Comparison of ENCODE assay signal across 8 cellular contexts in genomic region chr2:84880395-84880644, GRCh38. TPM values are rescaled to one million over a fixed set of nuclear protein-coding genes. Genes with fewer than 3 reads are reported as not detected.
DNase-seq lines count a peak whose midpoint lies in the region; TF ChIP-seq lines count a peak whose summit lies in the region.

No MANE protein-coding gene starts in this region.

- H3K4me3 ChIP-seq in GM12864 (ENCODE audit: low read depth, low read length) (peak overlapping the region; percentile 55), foreskin fibroblast (ENCODE audit: low read depth in 1 of 2, low read length in 2 of 2) (peak overlapping the region; percentile 58 to 66), rectal smooth muscle tissue (ENCODE audit: low read length) (peak overlapping the region; percentile 78)

- no peak overlapping the region for H3K27ac ChIP-seq in rectal smooth muscle tissue (ENCODE audit: low read depth, low read length)

- peaks cover 9% of the 10 kb centered on the region for H3K4me1 ChIP-seq in rectal smooth muscle tissue (ENCODE audit: control insufficient read depth, insufficient read depth, low read length)

- no peak for TF ChIP-seq CTCF in GM12864 (IDR thresholded peaks at IDR 0.05; ENCODE audit: low read depth, low read length, missing control alignments)
- no peak for TF ChIP-seq CTCF in foreskin fibroblast (IDR thresholded peaks at IDR 0.05; ENCODE audit: low read depth, low read length)
- no peak for TF ChIP-seq CTCF in GM10266 (IDR thresholded peaks at IDR 0.05; ENCODE audit: control insufficient read depth, insufficient read depth, low read depth, missing control alignments)

- DNase-seq in GM12864 (ENCODE audit: low read depth) (no peak), SW480 (ENCODE audit: low spot score) (peak; percentile 22), foreskin fibroblast (no peak), GM10266 (ENCODE audit: extremely low spot score) (no peak), dermis blood vessel endothelial cell (no peak), H4 (ENCODE audit: low spot score) (no peak)
- no peak for DNase-seq in stimulated activated CD8-positive, alpha-beta memory T cell treated with anti-CD3 and anti-CD28 coated beads, Interleukin-4, amount 100 ng/mL, for 48 hours

- H3K27me3 ChIP-seq in rectal smooth muscle tissue (ENCODE audit: control insufficient read depth, insufficient read depth, low read length): peaks cover 8% of the 10 kb centered on the region

- H3K36me3 ChIP-seq in rectal smooth muscle tissue (ENCODE audit: control insufficient read depth, insufficient read depth, low read length): no peaks in the 10 kb centered on the region

- H3K9ac ChIP-seq in rectal smooth muscle tissue (ENCODE audit: low read length): peak overlapping the region; percentile 0

RNA-seq across cellular contexts. Expression of gene TRABD2A, which starts 0.6 kb away (rescaled TPM):
- total RNA-seq in dermis blood vessel endothelial cell: 0.23 and 1.4 TPM in 2 replicates
- 7.2 and 12.0 TPM in 2 replicates for total RNA-seq in H4 (2014; rRNA removed; shearing (Covaris generic))

RNA-seq across cellular contexts. Expression of gene TMSB10, which starts 25.1 kb away (rescaled TPM):
- total RNA-seq in dermis blood vessel endothelial cell: 6,829 and 7,745 TPM in 2 replicates
- total RNA-seq in H4 (2014; rRNA removed; shearing (Covaris generic)): 4,471 and 5,260 TPM in 2 replicates
